24 cellular contexts compared by ENCODE assay signal in genomic region chr9:129709471-129710460, GRCh38. TPM values are rescaled to one million over a fixed set of nuclear protein-coding genes. Genes with fewer than 3 reads are reported as not detected.
DNase-seq lines count a peak whose midpoint lies in the region; ATAC-seq and TF ChIP-seq lines count a peak whose summit lies in the region.
"Had no signal": no experiment of that assay in that cellular context is flagged by ENCODE, and none has a peak within 500 bp of the region (broad histone marks: within the 10 kb centered on the region; RNA-seq: fewer than 3 reads in every experiment).

No MANE protein-coding gene starts in this region.

- CTCF ChIA-PET in IMR-90 (lab: Yijun Ruan, JAX), result no interaction called here

- H3T11ph ChIP-seq in H9 (ENCODE audit: low read length), result no peak overlapping the region

- peak overlapping the region; percentile 71 for H2BK5ac ChIP-seq in IMR-90 (ENCODE audit: low read depth, low read length, poor library complexity, severe bottlenecking)
- H2BK5ac ChIP-seq in H9 (ENCODE audit: insufficient read length, low read length), result no peak overlapping the region

- ATAC-seq in IMR-90 (ENCODE audit: low read depth), result no peak
- peak; percentile 8 for ATAC-seq in gastroesophageal sphincter
- ATAC-seq in left cardiac atrium, result no peak

- peaks cover 42% of the 10 kb centered on the region for H3K9me1 ChIP-seq in IMR-90 (ENCODE audit: insufficient read depth, low read length)

- TF ChIP-seq POLR2A in IMR-90 (IDR thresholded peaks at IDR 0.05; ENCODE audit: low read depth, low read length) (no peak), gastroesophageal sphincter (IDR thresholded peaks at IDR 0.05) (no peak)

- no peak overlapping the region for H2BK12ac ChIP-seq in H9 (ENCODE audit: insufficient read length, low read depth, low read length)

- no peaks in the 10 kb centered on the region for H3K36me3 Mint-ChIP-seq in H9 (ENCODE audit: insufficient read depth in 1 of 3, low read depth in 3 of 3)
- H3K36me3 Mint-ChIP-seq: activated naive CD4-positive, alpha-beta T cell treated with anti-CD3 and anti-CD28 coated beads, Interleukin-2, amount 10 ng/mL, durations not matched to agents 7 days and 5 days; CD4-positive, alpha-beta memory T cell had no signal

- H3K4me3 ChIP-seq in AG10803 (ENCODE audit: low read length) (no peak overlapping the region), IMR-90 (ENCODE audit: insufficient read depth, low read depth, low read length) (no peak overlapping the region), gastroesophageal sphincter (no peak overlapping the region), osteoblast (ENCODE audit: insufficient read depth, low read length) (no peak overlapping the region)
- H3K4me3 ChIP-seq: right atrium auricular region had no signal

- H3K18ac ChIP-seq in IMR-90 (ENCODE audit: low read depth, low read length), result peak overlapping the region; percentile 56; the same call in 1 of the 2 replicates
- no peak overlapping the region for H3K18ac ChIP-seq in H9 (ENCODE audit: insufficient read length, low read depth, low read length)

- peak overlapping the region; percentile 29 to 82; a peak in 3 of 4 replicates for H4K8ac ChIP-seq in IMR-90 (ENCODE audit: low read depth in 2 of 2, low read length in 2 of 2)
- no peak overlapping the region for H4K8ac ChIP-seq in H9 (replicated peaks; ENCODE audit: insufficient read length, low read depth, low read length)

- TF ChIP-seq CTCF in AG10803 (conservative IDR thresholded peaks at IDR 0.05; ENCODE audit: low read length) (no peak), IMR-90 (conservative IDR thresholded peaks at IDR 0.05; ENCODE audit: low read depth, low read length) (no peak), gastroesophageal sphincter (IDR thresholded peaks at IDR 0.05) (no peak), osteoblast (IDR thresholded peaks at IDR 0.05; ENCODE audit: extremely low read depth, low read depth, low read length) (no peak), H9 (conservative IDR thresholded peaks at IDR 0.05) (no peak)

- H2AK9ac ChIP-seq in IMR-90 (replicated peaks; ENCODE audit: low read depth, low read length, poor library complexity), result peak overlapping the region; percentile 70

- no TSS peak for BruUV-seq in IMR-90 (replicated peaks; lab: Mats Ljungman, UMichigan)

- peak overlapping the region; percentile 84 for H3K14ac ChIP-seq in IMR-90 (replicated peaks; ENCODE audit: low read depth, low read length)
- no peak overlapping the region for H3K14ac ChIP-seq in H9 (ENCODE audit: insufficient read depth, low read length)

- H3K23ac ChIP-seq in IMR-90 (ENCODE audit: low read depth, low read length) (peak overlapping the region; percentile 79), H9 (ENCODE audit: insufficient read length, low read depth, low read length) (no peak overlapping the region)

- peak overlapping the region; percentile 86 for H4K91ac ChIP-seq in IMR-90 (ENCODE audit: insufficient read depth, low read depth, low read length)
- no peak overlapping the region for H4K91ac ChIP-seq in H9 (ENCODE audit: insufficient read length, low read depth, low read length)

- no peaks in the 10 kb centered on the region; a peak in 1 of 5 replicates for H3K9me3 Mint-ChIP-seq in H9
- H3K9me3 Mint-ChIP-seq: activated naive CD4-positive, alpha-beta T cell treated with anti-CD3 and anti-CD28 coated beads, Interleukin-2, amount 10 ng/mL, durations not matched to agents 7 days and 5 days; CD4-positive, alpha-beta memory T cell had no signal

- H3K27ac ChIP-seq in IMR-90 (ENCODE audit: insufficient read depth, low read length) (peak overlapping the region; percentile 75), gastroesophageal sphincter (peak overlapping the region in 3 of 4 donors; percentile 60 to 80 (median 77)), osteoblast (ENCODE audit: low read depth, low read length) (no peak overlapping the region), H9 (ENCODE audit: insufficient read length, low read depth, low read length) (no peak overlapping the region)
- H3K27ac ChIP-seq: right atrium auricular region had no signal

- H3K23me2 ChIP-seq in H9 (ENCODE audit: insufficient read length, low read depth, low read length, poor library complexity, severe bottlenecking), result no peaks in the 10 kb centered on the region

- H2AK5ac ChIP-seq in IMR-90 (ENCODE audit: low read depth, low read length), result peak overlapping the region; percentile 95
- H2AK5ac ChIP-seq in H9 (ENCODE audit: insufficient read length, low read length), result no peak overlapping the region

- no peak overlapping the region for H3K4me3 Mint-ChIP-seq in H9
- H3K4me3 Mint-ChIP-seq: activated naive CD4-positive, alpha-beta T cell treated with anti-CD3 and anti-CD28 coated beads, Interleukin-2, amount 10 ng/mL, durations not matched to agents 7 days and 5 days; CD4-positive, alpha-beta memory T cell had no signal

- TF ChIP-seq EP300 in gastroesophageal sphincter (IDR thresholded peaks at IDR 0.05), result no peak

- H3K79me2 ChIP-seq in osteoblast (ENCODE audit: insufficient read depth, low read length) (peaks cover 2% of the 10 kb centered on the region), H9 (ENCODE audit: insufficient read depth, low read length) (no peaks in the 10 kb centered on the region)

- H4K5ac ChIP-seq in IMR-90 (ENCODE audit: low read depth, low read length), result peak overlapping the region; percentile 56
- no peak overlapping the region for H4K5ac ChIP-seq in H9 (ENCODE audit: insufficient read length, low read depth, low read length)

- H3K79me1 ChIP-seq in IMR-90 (ENCODE audit: low read depth in 1 of 2, low read length in 2 of 2) (peaks cover 13 to 67% of the 10 kb centered on the region in 2 experiments), H9 (ENCODE audit: insufficient read depth, low read depth, low read length, poor library complexity, severe bottlenecking) (no peaks in the 10 kb centered on the region)

- no peaks in the 10 kb centered on the region for H3K27me3 ChIP-seq in IMR-90 (ENCODE audit: control insufficient read depth, insufficient read depth, low read length)
- no peaks in the 10 kb centered on the region for H3K27me3 ChIP-seq in gastroesophageal sphincter
- H3K27me3 ChIP-seq in osteoblast (ENCODE audit: insufficient read depth, low read length), result no peaks in the 10 kb centered on the region
- H3K27me3 ChIP-seq in H9 (ENCODE audit: insufficient read depth, low read length), result no peaks in the 10 kb centered on the region
- H3K27me3 ChIP-seq: right atrium auricular region had no signal

- dilution Hi-C loops in IMR-90 (cut with HindIII; ENCODE audit: low sequenced_read_pairs, unreplicated experiment), result no loop called here

- 77% methylated on average over 4 of the region's 22 CpGs; no CpG with 5 or more reads in 1 of the 2 experiments for WGBS in IMR-90 (ENCODE audit: extremely low coverage in 2 of 2, insufficient read length in 1 of 2), 2 experiments
- WGBS in gastroesophageal sphincter (ENCODE audit: low coverage in 1 of 2), 2 donors, result 54 to 79% methylated on average over 4 to 8 of the region's 22 CpGs
- WGBS in H9 (ENCODE audit: extremely low coverage, insufficient read length, low lambda C conversion rate), result no CpG with 5 or more reads among the region's 22 CpGs

- peak overlapping the region; percentile 68 for H2BK20ac ChIP-seq in IMR-90 (ENCODE audit: low read depth, low read length)
- no peak overlapping the region for H2BK20ac ChIP-seq in H9 (ENCODE audit: low read depth, low read length, poor library complexity, severe bottlenecking)

- no peaks in the 10 kb centered on the region for H3K9me3 ChIP-seq in IMR-90 (ENCODE audit: control insufficient read depth, insufficient read depth, low read length)
- no peaks in the 10 kb centered on the region for H3K9me3 ChIP-seq in gastroesophageal sphincter
- H3K9me3 ChIP-seq in osteoblast (ENCODE audit: low read depth, low read length), result no peaks in the 10 kb centered on the region
- no peaks in the 10 kb centered on the region for H3K9me3 ChIP-seq in H9 (ENCODE audit: control insufficient read depth, low read depth, low read length)
- H3K9me3 ChIP-seq: right atrium auricular region had no signal

- POLR2A ChIA-PET in IMR-90 (lab: Charles Lee; ENCODE audit: unreplicated experiment), result no interaction called here

- no peaks in the 10 kb centered on the region; the same call in 1 of the 2 replicates for H3K36me3 ChIP-seq in IMR-90 (ENCODE audit: control insufficient read depth, insufficient read depth, low read length)
- no peaks in the 10 kb centered on the region for H3K36me3 ChIP-seq in gastroesophageal sphincter
- H3K36me3 ChIP-seq in osteoblast (ENCODE audit: insufficient read depth, low read length), result no peaks in the 10 kb centered on the region
- H3K36me3 ChIP-seq: right atrium auricular region had no signal

- peak overlapping the region; percentile 79 for H3K4ac ChIP-seq in IMR-90 (ENCODE audit: low read depth, low read length)
- no peak overlapping the region for H3K4ac ChIP-seq in H9 (ENCODE audit: low read depth, low read length)

- H3K27me3 Mint-ChIP-seq in H9 (ENCODE audit: low read depth), result no peaks in the 10 kb centered on the region
- H3K27me3 Mint-ChIP-seq: CD4-positive, alpha-beta memory T cell had no signal

- no peak for TF ChIP-seq RAD21 in IMR-90 (IDR thresholded peaks at IDR 0.05; ENCODE audit: low read length)

- peaks cover 43% of the 10 kb centered on the region for H3K4me1 ChIP-seq in IMR-90 (ENCODE audit: control insufficient read depth, insufficient read depth, low read length)
- H3K4me1 ChIP-seq in gastroesophageal sphincter, result peaks cover 0 to 54% (median 10%) of the 10 kb centered on the region in 3 donors
- H3K4me1 ChIP-seq in osteoblast (ENCODE audit: insufficient read depth, low read length), result peaks cover 37% of the 10 kb centered on the region
- no peaks in the 10 kb centered on the region for H3K4me1 ChIP-seq in H9 (ENCODE audit: insufficient read depth, low read length)

- H2BK15ac ChIP-seq in IMR-90 (ENCODE audit: low read depth, low read length) (peak overlapping the region; percentile 94; the same call in 2 of the 3 replicates), H9 (ENCODE audit: low read depth, low read length) (no peak overlapping the region)

- H2BK120ac ChIP-seq in IMR-90 (ENCODE audit: low read depth, low read length) (peak overlapping the region; percentile 71), H9 (ENCODE audit: low read depth, low read length, poor library complexity, severe bottlenecking) (no peak overlapping the region)

- intact Hi-C loops in IMR-90 (cut with micrococcal nuclease) (loop anchor here (5.0 kb wide), 1 partner anchor 42 kb away; the partner anchor contains the start of gene PRRX2), left cardiac atrium (cut with DNase I) (no loop called here)

- H3K4me2 ChIP-seq in IMR-90 (ENCODE audit: low read depth, low read length) (no peak overlapping the region), osteoblast (ENCODE audit: insufficient read depth, low read length) (no peak overlapping the region), H9 (ENCODE audit: insufficient read depth, insufficient read length, low read length) (no peak overlapping the region)

- DNase-seq in AG10803 (ENCODE audit: low read depth) (peak; percentile 30), IMR-90 (no peak), osteoblast (ENCODE audit: insufficient read length, low spot score, missing footprints) (peak; percentile 27), H9 (no peak), NCI-H1930 (lab: John Stamatoyannopoulos, UW) (no peak), left cardiac atrium (no peak), NCI-H82 (lab: John Stamatoyannopoulos, UW) (no peak)
- DNase-seq: activated CD4-positive, alpha-beta T cell treated with anti-CD3 and anti-CD28 coated beads for 1 hour; activated naive CD4-positive, alpha-beta T cell treated with anti-CD3 and anti-CD28 coated beads, Interleukin-2, amount 10 ng/mL, durations not matched to agents 7 days and 5 days; activated T-cell treated with anti-CD3 and anti-CD28 coated beads, Interleukin-2, amount 50 U/mL, for 48 hours; anterior cingulate cortex; CD4-positive, alpha-beta memory T cell; cerebellar nuclear complex; erythroblast; foreskin melanocyte; GF-D8; HCEC 1CT; KG1; NCI-H146; NCI-H526 treated with DMSO at 0.1 percent for 48 hours; RPMI8226 had no signal

- 0 out of 2 replicates have a peak overlapping the region, but pooled peaks have one; percentile 48 for H3K56ac ChIP-seq in IMR-90 (ENCODE audit: extremely low read depth, insufficient read depth, low read length)
- H3K56ac ChIP-seq in H9 (ENCODE audit: insufficient read length, low read depth, low read length), result no peak overlapping the region

- in situ Hi-C loops in IMR-90 (cut with MboI; ENCODE audit: low sequenced_read_pairs), result no loop called here

- H4K20me1 ChIP-seq in IMR-90 (ENCODE audit: insufficient read depth, low read length) (peaks cover 5% of the 10 kb centered on the region; the same call in 1 of the 2 replicates), osteoblast (ENCODE audit: insufficient read depth, low read length) (no peaks in the 10 kb centered on the region), H9 (ENCODE audit: control insufficient read depth, insufficient read depth, insufficient read length) (no peaks in the 10 kb centered on the region)

- peaks cover 7 to 28% of the 10 kb centered on the region in 2 experiments for H3K4me1 Mint-ChIP-seq in H9

- H3K27ac Mint-ChIP-seq in H9, result no peak overlapping the region
- H3K27ac Mint-ChIP-seq: activated naive CD4-positive, alpha-beta T cell treated with anti-CD3 and anti-CD28 coated beads, Interleukin-2, amount 10 ng/mL, durations not matched to agents 7 days and 5 days had no signal

- H3K9ac ChIP-seq in IMR-90 (ENCODE audit: low read depth, low read length) (peak overlapping the region; percentile 13; the same call in 1 of the 2 replicates), H9 (ENCODE audit: extremely low read depth, insufficient read length, low read length) (no peak overlapping the region)

- peak overlapping the region; percentile 73 for H2AFZ ChIP-seq in IMR-90 (replicated peaks; ENCODE audit: low read length, poor library complexity)
- no peak overlapping the region for H2AFZ ChIP-seq in osteoblast (ENCODE audit: low read length)
- no peak overlapping the region for H2AFZ ChIP-seq in H9 (ENCODE audit: low read length)

RNA-seq across cellular contexts. Expression of gene PTGES, which starts 43.1 kb away (rescaled TPM):
- total RNA-seq in IMR-90 (2012; rRNA removed), result 2.8 and 3.2 TPM in 2 replicates
- polyA plus RNA-seq in IMR-90 (2012; rRNA removed), result 6.3 TPM in 2 replicates
- polyA plus RNA-seq in IMR-90 (2012; cell fraction: cytosol; rRNA removed), result 6.9 and 12.7 TPM in 2 replicates
- 1.5 TPM in 2 replicates for polyA plus RNA-seq in IMR-90 (2012; cell fraction: nucleus; rRNA removed; ENCODE audit: low replicate concordance)
- 10 to 100 TPM in 1 of 4 donors, 1 to 10 TPM in 2, under 1 TPM in 1; 0.78 to 15.1 (median 6.1) TPM for total RNA-seq in gastroesophageal sphincter
- total RNA-seq in osteoblast, result 70.9 and 115 TPM in 2 replicates
- 1.6 and 2.4 TPM in 2 replicates for total RNA-seq in H9 (2021)
- total RNA-seq in left cardiac atrium, result 1 to 10 TPM; 4.5 to 7.9 TPM
- total RNA-seq: CD4-positive, alpha-beta memory T cell; myocyte had no signal
- polyA plus RNA-seq: CD4-positive, alpha-beta memory T cell had no signal

RNA-seq across cellular contexts. Expression of gene PRRX2, which starts 44.3 kb away (rescaled TPM):
- total RNA-seq in IMR-90 (2012; rRNA removed), result 12.7 and 13.1 TPM in 2 replicates
- polyA plus RNA-seq in IMR-90 (2012; rRNA removed), result 35.5 and 45.9 TPM in 2 replicates
- polyA plus RNA-seq in IMR-90 (2012; cell fraction: cytosol; rRNA removed), result 19.5 and 46.6 TPM in 2 replicates
- 10.2 and 29.0 TPM in 2 replicates for polyA plus RNA-seq in IMR-90 (2012; cell fraction: nucleus; rRNA removed; ENCODE audit: low replicate concordance)
- total RNA-seq in gastroesophageal sphincter, result 10 to 100 TPM in 1 of 4 donors, 1 to 10 TPM in 2, under 1 TPM in 1; 0.93 to 12.1 (median 7.1) TPM
- total RNA-seq in osteoblast, result 27.5 and 34.8 TPM in 2 replicates
- total RNA-seq in H9 (2021), result 3.9 and 4.2 TPM in 2 replicates
- total RNA-seq in left cardiac atrium, result 1 to 10 TPM; 1.8 to 5.3 TPM
- total RNA-seq: CD4-positive, alpha-beta memory T cell; myocyte had no signal
- polyA plus RNA-seq: CD4-positive, alpha-beta memory T cell had no signal

Comparison
In these comparisons a context has a peak if more than half of its experiments do, and no peak if none do; other contexts are left out.
1. DNase-seq: peak in AG10803 (single experiment) and osteoblast (single experiment); none in IMR-90 (single experiment), H9 (single experiment), NCI-H1930 (0 of 2), left cardiac atrium (single experiment) and NCI-H82 (single experiment).
2. H3K27ac ChIP-seq: peak in IMR-90 (single experiment) and gastroesophageal sphincter (3 of 4); none in osteoblast (single experiment) and H9 (single experiment).